11 cellular contexts compared by ENCODE assay signal in genomic region chr22:20298110-20298802, GRCh38. TPM values are rescaled to one million over a fixed set of nuclear protein-coding genes. Genes with fewer than 3 reads are reported as not detected.
DNase-seq lines count a peak whose midpoint lies in the region; ATAC-seq, FAIRE-seq and TF ChIP-seq lines count a peak whose summit lies in the region.
"Had no signal": no experiment of that assay in that cellular context is flagged by ENCODE, and none has a peak within 500 bp of the region (broad histone marks: within the 10 kb centered on the region; RNA-seq: fewer than 3 reads in every experiment).

No MANE protein-coding gene starts in this region.

- FAIRE-seq in H54 (lab: Jason Lieb, UNC): no peak
- FAIRE-seq: islet of Langerhans had no signal

- peaks cover 2% of the 10 kb centered on the region for H3K4me1 Mint-ChIP-seq in activated T-cell treated with anti-CD3 and anti-CD28 coated beads, Interleukin-2, amount 50 U/mL, for 24 hours (ENCODE audit: low read depth)
- no peaks in the 10 kb centered on the region for H3K4me1 Mint-ChIP-seq in activated naive CD8-positive, alpha-beta T cell treated with anti-CD3 and anti-CD28 coated beads, Interleukin-2, amount 50 U/mL, for 24 hours

- H3K9me3 ChIP-seq in left lung (no peaks in the 10 kb centered on the region), stomach (no peaks in the 10 kb centered on the region), WERI-Rb-1 (ENCODE audit: severe bottlenecking) (no peaks in the 10 kb centered on the region)
- H3K9me3 ChIP-seq: tibial artery had no signal

- no peak for ATAC-seq in activated naive CD8-positive, alpha-beta T cell treated with anti-CD3 and anti-CD28 coated beads, Interleukin-2, amount 50 U/mL, for 24 hours
- no peak for ATAC-seq in left lung
- ATAC-seq in GM21717 (IDR thresholded peaks at IDR 0.05; ENCODE audit: unreplicated experiment): no peak

- WGBS in stomach, 5 donors: 41 to 50% (median 43%) methylated on average over 22 to 25 of the region's 25 CpGs

- no peak overlapping the region for H3K27ac Mint-ChIP-seq in activated T-cell treated with anti-CD3 and anti-CD28 coated beads, Interleukin-2, amount 50 U/mL, for 24 hours
- no peak overlapping the region for H3K27ac Mint-ChIP-seq in activated naive CD8-positive, alpha-beta T cell treated with anti-CD3 and anti-CD28 coated beads, Interleukin-2, amount 50 U/mL, for 24 hours

- no peak overlapping the region for H3K27ac ChIP-seq in left lung
- H3K27ac ChIP-seq in stomach: peak overlapping the region in 3 of 5 donors; percentile 32 to 64 (median 43)
- no peak overlapping the region for H3K27ac ChIP-seq in WERI-Rb-1
- H3K27ac ChIP-seq: brain microvascular endothelial cell had no signal

- peak overlapping the region; percentile 41 to 61 for H3K4me3 ChIP-seq in left lung
- peak overlapping the region; percentile 57 to 75 (median 60) for H3K4me3 ChIP-seq in stomach
- no peak overlapping the region for H3K4me3 ChIP-seq in WERI-Rb-1 (ENCODE audit: low read depth, low read length)

- no peak for DNase-seq in activated T-cell treated with anti-CD3 and anti-CD28 coated beads, Interleukin-2, amount 50 U/mL, for 24 hours
- DNase-seq in activated T-cell treated with anti-CD3 and anti-CD28 coated beads for 4 hours (no peak), left lung (peak in 1 of 2 donors; percentile 76), stomach (no peak), WERI-Rb-1 (no peak), H54 (ENCODE audit: insufficient read length, low spot score) (no peak)
- DNase-seq in activated naive CD8-positive, alpha-beta T cell treated with anti-CD3 and anti-CD28 coated beads, Interleukin-2, amount 50 U/mL, for 24 hours: no peak

- no peaks in the 10 kb centered on the region for H3K9me3 Mint-ChIP-seq in activated T-cell treated with anti-CD3 and anti-CD28 coated beads, Interleukin-2, amount 50 U/mL, for 24 hours
- H3K9me3 Mint-ChIP-seq in activated naive CD8-positive, alpha-beta T cell treated with anti-CD3 and anti-CD28 coated beads, Interleukin-2, amount 50 U/mL, for 24 hours: no peaks in the 10 kb centered on the region

- H3K27me3 ChIP-seq in left lung: peaks cover 0 to 45% of the 10 kb centered on the region in 2 donors
- peaks cover 0 to 49% (median 10%) of the 10 kb centered on the region in 3 donors for H3K27me3 ChIP-seq in stomach
- no peaks in the 10 kb centered on the region for H3K27me3 ChIP-seq in WERI-Rb-1 (ENCODE audit: insufficient read depth, low read depth, severe bottlenecking)

- H3K27me3 Mint-ChIP-seq in activated T-cell treated with anti-CD3 and anti-CD28 coated beads, Interleukin-2, amount 50 U/mL, for 24 hours: peaks cover 11% of the 10 kb centered on the region
- peaks cover 13% of the 10 kb centered on the region for H3K27me3 Mint-ChIP-seq in activated naive CD8-positive, alpha-beta T cell treated with anti-CD3 and anti-CD28 coated beads, Interleukin-2, amount 50 U/mL, for 24 hours

- TF ChIP-seq CTCF in left lung (IDR thresholded peaks at IDR 0.05) (no peak), stomach (IDR thresholded peaks at IDR 0.05) (no peak), WERI-Rb-1 (IDR thresholded peaks at IDR 0.05; ENCODE audit: low read depth, low read length) (no peak)

- TF ChIP-seq EP300 in stomach (IDR thresholded peaks at IDR 0.05): no peak

- intact Hi-C loops in left lung (cut with DNase I): no loop called here
- intact Hi-C loops in stomach (cut with DNase I; ENCODE audit: low total_unique reads): no loop called here

- TF ChIP-seq POLR2A in stomach (IDR thresholded peaks at IDR 0.05) (no peak), H54 (IDR thresholded peaks at IDR 0.05; ENCODE audit: low read depth, low read length) (no peak)

- H3K36me3 ChIP-seq in left lung (no peaks in the 10 kb centered on the region), stomach (no peaks in the 10 kb centered on the region), WERI-Rb-1 (no peaks in the 10 kb centered on the region)
- H3K36me3 ChIP-seq: brain microvascular endothelial cell, tibial artery had no signal

- H3K4me1 ChIP-seq in left lung: peaks cover 7 to 16% of the 10 kb centered on the region in 2 donors
- peaks cover 0 to 23% (median 19%) of the 10 kb centered on the region in 4 donors for H3K4me1 ChIP-seq in stomach

- peak overlapping the region; percentile 79 for H3K4me3 Mint-ChIP-seq in activated T-cell treated with anti-CD3 and anti-CD28 coated beads, Interleukin-2, amount 50 U/mL, for 24 hours
- peak overlapping the region; percentile 49 for H3K4me3 Mint-ChIP-seq in activated naive CD8-positive, alpha-beta T cell treated with anti-CD3 and anti-CD28 coated beads, Interleukin-2, amount 50 U/mL, for 24 hours

- no peaks in the 10 kb centered on the region for H3K36me3 Mint-ChIP-seq in activated T-cell treated with anti-CD3 and anti-CD28 coated beads, Interleukin-2, amount 50 U/mL, for 24 hours (ENCODE audit: low read depth)
- H3K36me3 Mint-ChIP-seq in activated naive CD8-positive, alpha-beta T cell treated with anti-CD3 and anti-CD28 coated beads, Interleukin-2, amount 50 U/mL, for 24 hours (ENCODE audit: low read depth): no peaks in the 10 kb centered on the region

RNA-seq across cellular contexts. Expression of gene DGCR6L, which starts 21.6 kb away (rescaled TPM):
- total RNA-seq in left lung: 10 to 100 TPM; 35.5 to 46.7 TPM
- 100 to 1,000 TPM in 1 of 5 donors, 10 to 100 TPM in 4; 21.4 to 148 (median 46.1) TPM for total RNA-seq in stomach
- polyA plus RNA-seq in stomach: 10 to 100 TPM; 81.5 to 88.3 (median 83.3) TPM

RNA-seq across cellular contexts. Expression of gene RTN4R, which starts 30.1 kb away (rescaled TPM):
- total RNA-seq in left lung: 10 to 100 TPM in 1 of 2 donors, 1 to 10 TPM in 1; 8.9 to 10.9 TPM
- 1 to 10 TPM in 1 of 5 donors, under 1 TPM in 1, not detected in 3; 0.92 to 1.7 TPM for total RNA-seq in stomach
- 1 to 10 TPM; 1.4 to 2.2 (median 2.0) TPM for polyA plus RNA-seq in stomach

Comparison
In these comparisons a context has a peak if more than half of its experiments do, and no peak if none do; other contexts are left out.
1. H3K27ac ChIP-seq: peak in stomach (3 of 5); none in left lung (0 of 2) and WERI-Rb-1 (single experiment).